16 cellular contexts compared by ENCODE assay signal in the genomic region with DNA sequence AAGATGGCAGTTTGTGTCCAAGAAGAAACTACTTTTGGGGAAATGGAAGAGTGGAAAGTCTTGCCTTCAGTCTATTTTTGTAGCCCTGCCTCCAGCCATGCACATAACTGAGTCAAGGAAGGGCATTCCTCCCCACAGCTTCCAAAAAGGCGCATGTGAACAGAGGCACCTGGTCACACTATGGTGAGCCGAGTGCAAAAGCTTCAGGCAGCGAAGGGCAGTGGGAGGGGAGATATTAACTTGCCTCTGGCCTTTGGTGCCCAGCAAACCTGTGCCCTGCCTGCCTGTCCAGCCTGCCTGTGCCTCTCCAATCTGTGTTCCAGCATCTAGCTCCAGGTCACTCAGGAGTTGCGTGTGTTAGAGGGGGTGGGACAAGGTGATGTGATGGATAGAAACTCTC.
"Had no signal": no experiment of that assay in that cellular context is flagged by ENCODE, and none has a peak within 500 bp of the region (broad histone marks: within the 10 kb centered on the region; RNA-seq: fewer than 3 reads in every experiment).

No MANE protein-coding gene starts in this region.

- ATAC-seq: heart right ventricle; right lobe of liver; stimulated activated memory B cell treated with anti-CD40 and anti-IgM and Interleukin-4, amounts not matched to agents 10 μg/mL and 1 μg/mL and 100 μg/mL, for 72 hours; T-cell had no signal

- H3K9me3 ChIP-seq: prostate gland, right lobe of liver, transverse colon had no signal

- H3K27ac Mint-ChIP-seq: activated B cell treated with CpG ODN at 0.5 μM for 24 hours, mesothelial cell of epicardium, T-cell had no signal

- DNase-seq: activated B cell treated with CpG ODN at 0.5 μM for 24 hours; activated CD4-positive, alpha-beta T cell treated with anti-CD3 and anti-CD28 coated beads, Interleukin-2, amount 50 U/mL, for 4 hours; activated CD8-positive, alpha-beta memory T cell treated with anti-CD3 and anti-CD28 coated beads, Interleukin-2, amount 50 U/mL, for 48 hours; central memory CD4-positive, alpha-beta T cell; effector memory CD4-positive, alpha-beta T cell; heart right ventricle; kidney; occipital lobe; right lobe of liver; substantia nigra; T-cell; transverse colon had no signal

- H3K4me3 ChIP-seq: coronary artery, heart right ventricle, prostate gland, right lobe of liver, transverse colon had no signal

- H3K27ac ChIP-seq: prostate gland, right lobe of liver, transverse colon had no signal

- H3K27me3 Mint-ChIP-seq: activated B cell treated with CpG ODN at 0.5 μM for 24 hours; stimulated activated memory B cell treated with anti-CD40 and anti-IgM and Interleukin-4, amounts not matched to agents 10 μg/mL and 1 μg/mL and 100 μg/mL, for 72 hours had no signal

- H3K4me3 Mint-ChIP-seq: activated B cell treated with CpG ODN at 0.5 μM for 24 hours; mesothelial cell of epicardium; stimulated activated memory B cell treated with anti-CD40 and anti-IgM and Interleukin-4, amounts not matched to agents 10 μg/mL and 1 μg/mL and 100 μg/mL, for 72 hours; T-cell had no signal

- H3K36me3 Mint-ChIP-seq: mesothelial cell of epicardium, T-cell had no signal

- H3K4me1 ChIP-seq: right lobe of liver had no signal

- H3K27me3 ChIP-seq: right lobe of liver, transverse colon had no signal
